ENCODE assay signal across 24 cellular contexts in genomic region chr9:17165734-17166133, GRCh38.
"Had no signal": no experiment of that assay in that cellular context is flagged by ENCODE, and none has a peak within 500 bp of the region (broad histone marks: within the 10 kb centered on the region; RNA-seq: fewer than 3 reads in every experiment).

No MANE protein-coding gene starts in this region.

- H3K36me3 Mint-ChIP-seq: activated naive CD4-positive, alpha-beta T cell treated with anti-CD3 and anti-CD28 coated beads, Interleukin-2, amount 50 U/mL, for 72 hours; immature natural killer cell had no signal

- H3K4me3 Mint-ChIP-seq: activated T-cell treated with anti-CD3 and anti-CD28 coated beads, Interleukin-2, amount 50 U/mL, for 72 hours; endodermal cell; immature natural killer cell; nephron had no signal

- ATAC-seq: activated naive CD4-positive, alpha-beta T cell treated with anti-CD3 and anti-CD28 coated beads, Interleukin-2, amount 50 U/mL, for 72 hours; activated T-cell treated with anti-CD3 and anti-CD28 coated beads, Interleukin-2, amount 50 U/mL, for 72 hours; esophagus mucosa; left colon had no signal

- DNase-seq: activated CD4-positive, alpha-beta T cell treated with anti-CD3 and anti-CD28 coated beads for 4 hours; activated CD4-positive, alpha-beta T cell treated with anti-CD3 and anti-CD28 coated beads, Interleukin-2, amount 50 U/mL, for 4 hours; activated naive CD4-positive, alpha-beta T cell; activated T-cell treated with anti-CD3 and anti-CD28 coated beads for 4 hours; activated T-cell treated with anti-CD3 and anti-CD28 coated beads, Interleukin-2, amount 50 U/mL, for 72 hours; central memory CD4-positive, alpha-beta T cell; endodermal cell; foreskin fibroblast; head of caudate nucleus; hypothalamus; immature natural killer cell; kidney; left colon; mammary epithelial cell; ovary; retina; sigmoid colon; stimulated activated CD4-positive, alpha-beta T cell treated with anti-CD3 and anti-CD28 coated beads, Interleukin-15, amount 100 ng/mL, for 24 hours; stimulated activated CD4-positive, alpha-beta T cell treated with anti-CD3 and anti-CD28 coated beads, Interleukin-2, amount 100 ng/mL, for 24 hours; stimulated activated naive CD4-positive, alpha-beta T cell; tibial artery had no signal

- H3K27ac Mint-ChIP-seq: activated T-cell treated with anti-CD3 and anti-CD28 coated beads, Interleukin-2, amount 50 U/mL, for 72 hours; endodermal cell; immature natural killer cell; nephron had no signal

- H3K4me1 Mint-ChIP-seq: endodermal cell, immature natural killer cell, nephron had no signal
